9 cellular contexts compared by ENCODE assay signal in genomic region chr20:7770578-7770977, GRCh38.
DNase-seq lines count a peak whose midpoint lies in the region; ATAC-seq and TF ChIP-seq lines count a peak whose summit lies in the region.
"Had no signal": no experiment of that assay in that cellular context is flagged by ENCODE, and none has a peak within 500 bp of the region (broad histone marks: within the 10 kb centered on the region; RNA-seq: fewer than 3 reads in every experiment).

No MANE protein-coding gene starts in this region.

- no peak overlapping the region for H3K4me3 ChIP-seq in endodermal cell (ENCODE audit: low read length)

- ATAC-seq in GM18498 (IDR thresholded peaks at IDR 0.05; ENCODE audit: unreplicated experiment) (peak; percentile 97), GM21576 (IDR thresholded peaks at IDR 0.05; ENCODE audit: unreplicated experiment) (peak; percentile 85), HG03575 (IDR thresholded peaks at IDR 0.05; ENCODE audit: extremely low read depth, insufficient number of reproducible peaks, low FRiP score, unreplicated experiment) (peak; percentile 78)

- no peaks in the 10 kb centered on the region for H3K4me1 ChIP-seq in endodermal cell (ENCODE audit: control insufficient read depth, insufficient read depth, low read length)

- no peaks in the 10 kb centered on the region for H3K27me3 ChIP-seq in endodermal cell (ENCODE audit: control insufficient read depth, insufficient read depth, low read length, poor library complexity, severe bottlenecking)

- H3K27ac ChIP-seq in endodermal cell (ENCODE audit: low read depth, low read length): no peak overlapping the region

- peaks cover 11% of the 10 kb centered on the region for H3K9me3 Mint-ChIP-seq in activated CD4-positive, alpha-beta memory T cell treated with anti-CD3 and anti-CD28 coated beads, Interleukin-2, amount 10 ng/mL, durations not matched to agents 7 days and 5 days
- peaks cover 7% of the 10 kb centered on the region for H3K9me3 Mint-ChIP-seq in endodermal cell
- peaks cover 3% of the 10 kb centered on the region for H3K9me3 Mint-ChIP-seq in activated naive CD4-positive, alpha-beta T cell treated with anti-CD3 and anti-CD28 coated beads, Interleukin-2, amount 10 ng/mL, durations not matched to agents 7 days and 5 days

- POLR2A ChIA-PET in activated CD4-positive, alpha-beta memory T cell treated with anti-CD3 and anti-CD28 coated beads, Interleukin-2, amount 10 ng/mL, durations not matched to agents 7 days and 5 days (lab: Charles Lee): no interaction called here

- peak; percentile 20 for DNase-seq in activated CD4-positive, alpha-beta memory T cell treated with anti-CD3 and anti-CD28 coated beads, Interleukin-2, amount 10 ng/mL, durations not matched to agents 7 days and 5 days
- DNase-seq in endodermal cell (no peak), NCI-H2171 (lab: John Stamatoyannopoulos, UW) (no peak), posterior vena cava (ENCODE audit: low spot score) (no peak)
- DNase-seq in activated naive CD4-positive, alpha-beta T cell treated with anti-CD3 and anti-CD28 coated beads, Interleukin-2, amount 10 ng/mL, durations not matched to agents 7 days and 5 days: no peak

- peaks cover 7% of the 10 kb centered on the region for H3K9me3 ChIP-seq in endodermal cell (ENCODE audit: control insufficient read depth, low read length)

- no peaks in the 10 kb centered on the region for H3K27me3 Mint-ChIP-seq in activated CD4-positive, alpha-beta memory T cell treated with anti-CD3 and anti-CD28 coated beads, Interleukin-2, amount 10 ng/mL, durations not matched to agents 7 days and 5 days
- H3K27me3 Mint-ChIP-seq in endodermal cell (ENCODE audit: insufficient read depth): no peaks in the 10 kb centered on the region
- no peaks in the 10 kb centered on the region for H3K27me3 Mint-ChIP-seq in activated naive CD4-positive, alpha-beta T cell treated with anti-CD3 and anti-CD28 coated beads, Interleukin-2, amount 10 ng/mL, durations not matched to agents 7 days and 5 days
- H3K27me3 Mint-ChIP-seq: brain had no signal

- no peak overlapping the region for H3K4me3 Mint-ChIP-seq in activated CD4-positive, alpha-beta memory T cell treated with anti-CD3 and anti-CD28 coated beads, Interleukin-2, amount 10 ng/mL, durations not matched to agents 7 days and 5 days
- H3K4me3 Mint-ChIP-seq in endodermal cell: no peak overlapping the region
- H3K4me3 Mint-ChIP-seq in activated naive CD4-positive, alpha-beta T cell treated with anti-CD3 and anti-CD28 coated beads, Interleukin-2, amount 10 ng/mL, durations not matched to agents 7 days and 5 days: no peak overlapping the region
- H3K4me3 Mint-ChIP-seq: brain had no signal

- intact Hi-C loops in posterior vena cava (cut with DNase I): no loop called here

- H3K4me1 Mint-ChIP-seq in activated CD4-positive, alpha-beta memory T cell treated with anti-CD3 and anti-CD28 coated beads, Interleukin-2, amount 10 ng/mL, durations not matched to agents 7 days and 5 days: peaks cover 9% of the 10 kb centered on the region
- no peaks in the 10 kb centered on the region for H3K4me1 Mint-ChIP-seq in endodermal cell
- no peaks in the 10 kb centered on the region for H3K4me1 Mint-ChIP-seq in activated naive CD4-positive, alpha-beta T cell treated with anti-CD3 and anti-CD28 coated beads, Interleukin-2, amount 10 ng/mL, durations not matched to agents 7 days and 5 days

- 97% methylated on average over 2 of the region's 2 CpGs; no CpG with 5 or more reads in 1 of the 2 experiments for WGBS in endodermal cell (ENCODE audit: insufficient coverage in 1 of 2, insufficient read length in 1 of 2), 2 experiments

- CTCF ChIA-PET in activated CD4-positive, alpha-beta memory T cell treated with anti-CD3 and anti-CD28 coated beads, Interleukin-2, amount 10 ng/mL, durations not matched to agents 7 days and 5 days (lab: Charles Lee): no interaction called here
- CTCF ChIA-PET in activated naive CD4-positive, alpha-beta T cell treated with anti-CD3 and anti-CD28 coated beads, Interleukin-2, amount 10 ng/mL, durations not matched to agents 7 days and 5 days (lab: Charles Lee): no interaction called here

- H3K27ac Mint-ChIP-seq in activated CD4-positive, alpha-beta memory T cell treated with anti-CD3 and anti-CD28 coated beads, Interleukin-2, amount 10 ng/mL, durations not matched to agents 7 days and 5 days: no peak overlapping the region
- H3K27ac Mint-ChIP-seq in endodermal cell: no peak overlapping the region
- no peak overlapping the region for H3K27ac Mint-ChIP-seq in activated naive CD4-positive, alpha-beta T cell treated with anti-CD3 and anti-CD28 coated beads, Interleukin-2, amount 10 ng/mL, durations not matched to agents 7 days and 5 days
- H3K27ac Mint-ChIP-seq: brain had no signal

- no peak overlapping the region for H3K9ac ChIP-seq in endodermal cell (ENCODE audit: extremely low read depth, low read length, poor library complexity, severe bottlenecking)

- TF ChIP-seq CTCF in endodermal cell (conservative IDR thresholded peaks at IDR 0.05): no peak

- no peaks in the 10 kb centered on the region for H3K36me3 Mint-ChIP-seq in activated CD4-positive, alpha-beta memory T cell treated with anti-CD3 and anti-CD28 coated beads, Interleukin-2, amount 10 ng/mL, durations not matched to agents 7 days and 5 days (ENCODE audit: low read depth)
- no peaks in the 10 kb centered on the region for H3K36me3 Mint-ChIP-seq in endodermal cell (ENCODE audit: low read depth)
- H3K36me3 Mint-ChIP-seq in activated naive CD4-positive, alpha-beta T cell treated with anti-CD3 and anti-CD28 coated beads, Interleukin-2, amount 10 ng/mL, durations not matched to agents 7 days and 5 days: no peaks in the 10 kb centered on the region
- H3K36me3 Mint-ChIP-seq: brain had no signal

- H3K36me3 ChIP-seq in endodermal cell (ENCODE audit: control insufficient read depth, insufficient read depth, low read length): no peaks in the 10 kb centered on the region
